ENCODE assay signal across 9 cellular contexts in genomic region chrX:84501798-84502628, GRCh38. TPM values are rescaled to one million over a fixed set of nuclear protein-coding genes. Genes with fewer than 3 reads are reported as not detected.
DNase-seq lines count a peak whose midpoint lies in the region; ATAC-seq and TF ChIP-seq lines count a peak whose summit lies in the region.
"Had no signal": no experiment of that assay in that cellular context is flagged by ENCODE, and none has a peak within 500 bp of the region (broad histone marks: within the 10 kb centered on the region; RNA-seq: fewer than 3 reads in every experiment).

A gene with protein sequence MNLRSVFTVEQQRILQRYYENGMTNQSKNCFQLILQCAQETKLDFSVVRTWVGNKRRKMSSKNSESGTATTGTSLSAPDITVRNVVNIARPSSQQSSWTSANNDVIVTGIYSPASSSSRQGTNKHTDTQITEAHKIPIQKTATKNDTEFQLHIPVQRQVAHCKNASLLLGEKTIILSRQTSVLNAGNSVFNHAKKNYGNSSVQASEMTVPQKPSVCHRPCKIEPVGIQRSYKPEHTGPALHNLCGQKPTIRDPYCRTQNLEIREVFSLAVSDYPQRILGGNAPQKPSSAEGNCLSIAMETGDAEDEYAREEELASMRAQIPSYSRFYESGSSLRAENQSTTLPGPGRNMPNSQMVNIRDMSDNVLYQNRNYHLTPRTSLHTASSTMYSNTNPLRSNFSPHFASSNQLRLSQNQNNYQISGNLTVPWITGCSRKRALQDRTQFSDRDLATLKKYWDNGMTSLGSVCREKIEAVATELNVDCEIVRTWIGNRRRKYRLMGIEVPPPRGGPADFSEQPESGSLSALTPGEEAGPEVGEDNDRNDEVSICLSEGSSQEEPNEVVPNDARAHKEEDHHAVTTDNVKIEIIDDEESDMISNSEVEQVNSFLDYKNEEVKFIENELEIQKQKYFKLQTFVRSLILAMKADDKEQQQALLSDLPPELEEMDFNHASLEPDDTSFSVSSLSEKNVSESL (minus strand): TSS chrX:84502453. CDS start chrX:84475397, 27,056 bp downstream.

- peak within 1 kb of the TSS; percentile 94 for H4K8ac ChIP-seq in mesenchymal stem cell (ENCODE audit: low read length)

- H3K27ac Mint-ChIP-seq in endothelial cell (ENCODE audit: unreplicated experiment), result peak within 1 kb of the TSS; percentile 97

- TF ChIP-seq CTCF in 22Rv1 (IDR thresholded peaks at IDR 0.05) (no peak), endothelial cell (IDR thresholded peaks at IDR 0.05; ENCODE audit: unreplicated experiment) (no peak)

- H3K9ac ChIP-seq in mesenchymal stem cell (ENCODE audit: low read length), result peak within 1 kb of the TSS; percentile 95
- H3K9ac ChIP-seq: BLaER1 treated with 17β-estradiol and CSF1 and Interleukin-3, amounts not matched to agents 10 nM and 100 nM had no signal

- H2BK12ac ChIP-seq in mesenchymal stem cell (ENCODE audit: low read length in 2 of 2), result no peak within 1 kb of the TSS

- H3K27ac ChIP-seq in 22Rv1, result peak within 1 kb of the TSS; percentile 69
- H3K27ac ChIP-seq in mesenchymal stem cell (ENCODE audit: low read length, poor library complexity, severe bottlenecking), result peak within 1 kb of the TSS; percentile 95
- H3K27ac ChIP-seq: BLaER1 treated with 17β-estradiol and CSF1 and Interleukin-3, amounts not matched to agents 10 nM and 100 nM had no signal

- H3K9me3 Mint-ChIP-seq in endothelial cell (ENCODE audit: unreplicated experiment), result no peaks in the 10 kb centered on the region

- H3K14ac ChIP-seq in mesenchymal stem cell (ENCODE audit: low read length in 2 of 2), result no peak within 1 kb of the TSS

- peaks cover 3% of the 10 kb centered on the region for H3K27me3 Mint-ChIP-seq in endothelial cell (ENCODE audit: unreplicated experiment)

- H3K4me1 Mint-ChIP-seq in endothelial cell (ENCODE audit: unreplicated experiment), result peaks cover 7% of the 10 kb centered on the region

- no peaks in the 10 kb centered on the region for H3K36me3 ChIP-seq in mesenchymal stem cell (ENCODE audit: control insufficient read depth in 1 of 2, insufficient read depth in 2 of 2, low read depth in 1 of 2, low read length in 2 of 2)
- H3K36me3 ChIP-seq: BLaER1 treated with 17β-estradiol and CSF1 and Interleukin-3, amounts not matched to agents 10 nM and 100 nM had no signal

- peak within 1 kb of the TSS; percentile 39 for H4K91ac ChIP-seq in mesenchymal stem cell (ENCODE audit: low read length)

- peak within 1 kb of the TSS; percentile 75 for H2AFZ ChIP-seq in mesenchymal stem cell (ENCODE audit: low read depth, low read length)

- no peaks in the 10 kb centered on the region for H3K27me3 ChIP-seq in mesenchymal stem cell (ENCODE audit: control insufficient read depth in 1 of 2, insufficient read depth in 1 of 2, low read length in 2 of 2)

- H3K79me1 ChIP-seq in mesenchymal stem cell (replicated peaks; ENCODE audit: low read length, poor library complexity, severe bottlenecking), result no peaks in the 10 kb centered on the region

- ATAC-seq in GM18868 (IDR thresholded peaks at IDR 0.05; ENCODE audit: unreplicated experiment), result peak; percentile 95
- ATAC-seq in HG03135 (IDR thresholded peaks at IDR 0.05; ENCODE audit: unreplicated experiment), result peak; percentile 91

- H3K4ac ChIP-seq in mesenchymal stem cell (ENCODE audit: low read depth in 1 of 2, low read length in 2 of 2), result peak within 1 kb of the TSS in 1 of 2 experiments; percentile 26

- H3K36me3 Mint-ChIP-seq in endothelial cell (ENCODE audit: low read depth, unreplicated experiment), result no peaks in the 10 kb centered on the region

- H3K9me3 ChIP-seq in mesenchymal stem cell (ENCODE audit: control insufficient read depth, low read length), result no peaks in the 10 kb centered on the region

- H2BK5ac ChIP-seq in mesenchymal stem cell (ENCODE audit: low read depth, low read length, poor library complexity, severe bottlenecking), result no peak within 1 kb of the TSS

- no peaks in the 10 kb centered on the region for H3K4me1 ChIP-seq in mesenchymal stem cell (ENCODE audit: control insufficient read depth, insufficient read depth, low read depth, low read length)
- H3K4me1 ChIP-seq: BLaER1 treated with 17β-estradiol and CSF1 and Interleukin-3, amounts not matched to agents 10 nM and 100 nM had no signal

- DNase-seq in NCI-H526 treated with DMSO at 0.1 percent for 48 hours (lab: John Stamatoyannopoulos, UW), result peak; percentile 33
- DNase-seq in activated CD8-positive, alpha-beta memory T cell treated with anti-CD3 and anti-CD28 coated beads, Interleukin-2, amount 50 U/mL, for 24 hours (ENCODE audit: extremely low read depth), result peak; percentile 14
- peak; percentile 73 for DNase-seq in endothelial cell (ENCODE audit: low spot score)
- peak; percentile 89 for DNase-seq in mesenchymal stem cell
- peak; percentile 38 to 53 (median 41) for DNase-seq in stimulated activated CD4-positive, alpha-beta T cell treated with anti-CD3 and anti-CD28 coated beads, TNF-alpha, amount 100 ng/mL, for 48 hours (ENCODE audit: low read depth in 3 of 3)

- peak within 1 kb of the TSS; percentile 73 to 86 for H3K4me3 ChIP-seq in mesenchymal stem cell (ENCODE audit: insufficient read depth in 1 of 2, low read depth in 1 of 2, low read length in 2 of 2)
- H3K4me3 ChIP-seq: BLaER1 treated with 17β-estradiol and CSF1 and Interleukin-3, amounts not matched to agents 10 nM and 100 nM had no signal

- WGBS in mesenchymal stem cell, result 1% methylated on average over 21 of the region's 38 CpGs

- H2AK5ac ChIP-seq in mesenchymal stem cell (ENCODE audit: low read length, severe bottlenecking), result no peak within 1 kb of the TSS

- peak within 1 kb of the TSS; percentile 73 to 92 for H3K18ac ChIP-seq in mesenchymal stem cell (ENCODE audit: low read depth in 1 of 2, low read length in 2 of 2)

- H3K4me2 ChIP-seq in mesenchymal stem cell (ENCODE audit: low read length, poor library complexity, severe bottlenecking), result peak within 1 kb of the TSS; percentile 68
- H3K4me2 ChIP-seq: BLaER1 treated with 17β-estradiol and CSF1 and Interleukin-3, amounts not matched to agents 10 nM and 100 nM had no signal

- peak within 1 kb of the TSS; percentile 93 for H3K4me3 Mint-ChIP-seq in endothelial cell (ENCODE audit: unreplicated experiment)

- peak within 1 kb of the TSS; percentile 7 for H2BK15ac ChIP-seq in mesenchymal stem cell (ENCODE audit: low read depth, poor library complexity, severe bottlenecking)

- peak within 1 kb of the TSS; percentile 73 for H2BK120ac ChIP-seq in mesenchymal stem cell (ENCODE audit: low read depth, low read length)

- H3K23ac ChIP-seq in mesenchymal stem cell (ENCODE audit: low read length in 2 of 2), result no peak within 1 kb of the TSS

RNA-seq across cellular contexts. Expression of the gene that starts here (rescaled TPM):
- 9.4 TPM for total RNA-seq in endothelial cell (ENCODE audit: unreplicated experiment)
- 7.8 TPM for polyA plus RNA-seq in mesenchymal stem cell (2013, experiment 1 of 2)
- polyA plus RNA-seq in mesenchymal stem cell (2013, experiment 2 of 2), result 8.4 TPM

Comparison
In these comparisons a context has a peak if more than half of its experiments do, and no peak if none do; other contexts are left out.
1. Peak in every context shown above with its lines: DNase-seq, ATAC-seq, H3K4me3 ChIP-seq and H3K27ac ChIP-seq.
2. DNase-seq: peak in every context shown above with its lines; median percentile 89 in mesenchymal stem cell; 73 in endothelial cell; 41 in stimulated activated CD4-positive, alpha-beta T cell treated with anti-CD3 and anti-CD28 coated beads, TNF-alpha, amount 100 ng/mL, for 48 hours; 33 in NCI-H526 treated with DMSO at 0.1 percent for 48 hours; 14 in activated CD8-positive, alpha-beta memory T cell treated with anti-CD3 and anti-CD28 coated beads, Interleukin-2, amount 50 U/mL, for 24 hours.